ENCODE assay signal across 15 cellular contexts in genomic region chr12:132403636-132404434, GRCh38.
DNase-seq lines count a peak whose midpoint lies in the region; ATAC-seq and TF ChIP-seq lines count a peak whose summit lies in the region.
"Had no signal": no experiment of that assay in that cellular context is flagged by ENCODE, and none has a peak within 500 bp of the region (broad histone marks: within the 10 kb centered on the region; RNA-seq: fewer than 3 reads in every experiment).

No MANE protein-coding gene starts in this region.

- no peak for TF ChIP-seq CTCF in left ventricle myocardium inferior (IDR thresholded peaks at IDR 0.05; ENCODE audit: borderline replicate concordance)
- TF ChIP-seq CTCF in right atrium auricular region (IDR thresholded peaks at IDR 0.05), result no peak
- no peak for TF ChIP-seq CTCF in glutamatergic neuron (IDR thresholded peaks at IDR 0.05; ENCODE audit: partially characterized antibody, unreplicated experiment)

- H3K9ac ChIP-seq in neuronal stem cell (ENCODE audit: low read depth, low read length, poor library complexity), result no peak overlapping the region
- H3K9ac ChIP-seq: GM23248 had no signal

- intact Hi-C loops in left ventricle myocardium inferior (cut with micrococcal nuclease), result no loop called here

- H3K36me3 ChIP-seq in left ventricle myocardium inferior (no peaks in the 10 kb centered on the region), right atrium auricular region (no peaks in the 10 kb centered on the region), neuronal stem cell (replicated peaks in 1 of 2; ENCODE audit: control insufficient read depth in 2 of 2, insufficient read depth in 2 of 2, low read length in 2 of 2) (no peaks in the 10 kb centered on the region)

- H3K27me3 ChIP-seq in left ventricle myocardium inferior (ENCODE audit: low read depth), result peaks cover 96% of the 10 kb centered on the region
- H3K27me3 ChIP-seq in right atrium auricular region, result no peaks in the 10 kb centered on the region
- peaks cover 0 to 66% (median 1%) of the 10 kb centered on the region in 3 experiments for H3K27me3 ChIP-seq in neuronal stem cell (ENCODE audit: control insufficient read depth in 3 of 3, insufficient read depth in 3 of 3, low read depth in 1 of 3, low read length in 3 of 3)

- peak overlapping the region; percentile 85 for H2BK15ac ChIP-seq in neuronal stem cell (ENCODE audit: low read length)

- no peaks in the 10 kb centered on the region for H3K36me3 Mint-ChIP-seq in glutamatergic neuron (ENCODE audit: unreplicated experiment)

- peaks cover 3% of the 10 kb centered on the region for H3K79me1 ChIP-seq in neuronal stem cell (ENCODE audit: low read depth, low read length)

- no peak overlapping the region for H3K4me3 Mint-ChIP-seq in glutamatergic neuron (ENCODE audit: unreplicated experiment)
- H3K4me3 Mint-ChIP-seq: B cell; CD4-positive, alpha-beta T cell had no signal

- H3K4me3 ChIP-seq in left ventricle myocardium inferior (no peak overlapping the region), right atrium auricular region (no peak overlapping the region), neuronal stem cell (ENCODE audit: low read length in 2 of 2) (no peak overlapping the region)
- H3K4me3 ChIP-seq: GM12878, GM23248 had no signal

- WGBS in neuronal stem cell (ENCODE audit: extremely low coverage in 2 of 2, insufficient read length in 2 of 2, insufficient replicate concordance in 1 of 2), 2 donors, result no CpG with 5 or more reads among the region's 35 CpGs

- H3K27me3 Mint-ChIP-seq in glutamatergic neuron (ENCODE audit: unreplicated experiment), result no peaks in the 10 kb centered on the region

- H3K27ac ChIP-seq in left ventricle myocardium inferior (replicated peaks), result no peak overlapping the region
- no peak overlapping the region for H3K27ac ChIP-seq in right atrium auricular region
- no peak overlapping the region for H3K27ac ChIP-seq in neuronal stem cell (replicated peaks; ENCODE audit: low read length)
- H3K27ac ChIP-seq: GM23248 had no signal

- peak overlapping the region; percentile 86 for H2AK5ac ChIP-seq in neuronal stem cell (ENCODE audit: low read depth, low read length)

- peak overlapping the region; percentile 31 for H3K14ac ChIP-seq in neuronal stem cell (ENCODE audit: low read length)

- peaks cover 3% of the 10 kb centered on the region for H3K4me1 Mint-ChIP-seq in glutamatergic neuron (ENCODE audit: low read depth, unreplicated experiment)
- H3K4me1 Mint-ChIP-seq: B cell had no signal

- no peaks in the 10 kb centered on the region for H3K4me1 ChIP-seq in left ventricle myocardium inferior
- H3K4me1 ChIP-seq in right atrium auricular region, result no peaks in the 10 kb centered on the region
- H3K4me1 ChIP-seq in neuronal stem cell (ENCODE audit: control insufficient read depth in 2 of 2, insufficient read depth in 1 of 2, low read depth in 1 of 2, low read length in 2 of 2), result peaks cover 0 to 7% of the 10 kb centered on the region in 2 donors

- H2BK5ac ChIP-seq in neuronal stem cell (ENCODE audit: low read length), result no peak overlapping the region

- H2BK120ac ChIP-seq in neuronal stem cell (ENCODE audit: low read depth, low read length), result no peak overlapping the region

- no peaks in the 10 kb centered on the region for H3K9me3 ChIP-seq in left ventricle myocardium inferior (replicated peaks)
- no peaks in the 10 kb centered on the region for H3K9me3 ChIP-seq in right atrium auricular region
- no peaks in the 10 kb centered on the region for H3K9me3 ChIP-seq in neuronal stem cell (replicated peaks in 1 of 2; ENCODE audit: control insufficient read depth in 2 of 2, insufficient read depth in 1 of 2, low read depth in 1 of 2, low read length in 2 of 2)

- no peaks in the 10 kb centered on the region for H3K9me3 Mint-ChIP-seq in glutamatergic neuron (ENCODE audit: unreplicated experiment)
- H3K9me3 Mint-ChIP-seq: CD4-positive, alpha-beta T cell had no signal

- H3K4me2 ChIP-seq in neuronal stem cell (ENCODE audit: insufficient read depth, low read length, poor library complexity, severe bottlenecking), result no peak overlapping the region

- DNase-seq in left ventricle myocardium inferior (peak; percentile 9), right atrium auricular region (ENCODE audit: low spot score) (no peak), glutamatergic neuron (peak; percentile 16), neuronal stem cell (ENCODE audit: low spot score) (no peak), SIG-M5 (lab: John Stamatoyannopoulos, UW) (no peak), dermis blood vessel endothelial cell (no peak)
- DNase-seq: C1 segment of cervical spinal cord; Calu3; CD4-positive, alpha-beta T cell; DMS79; GM23248; H7 had no signal

- H2AFZ ChIP-seq in neuronal stem cell (ENCODE audit: low read length), result no peak overlapping the region
- H2AFZ ChIP-seq: GM23248 had no signal

- H3K4ac ChIP-seq in neuronal stem cell (ENCODE audit: low read length), result no peak overlapping the region

- H4K8ac ChIP-seq in neuronal stem cell (ENCODE audit: low read depth, low read length), result no peak overlapping the region

- peak overlapping the region; percentile 76 for H3K18ac ChIP-seq in neuronal stem cell (ENCODE audit: low read length)

- no peak overlapping the region for H2BK12ac ChIP-seq in neuronal stem cell (ENCODE audit: low read length)

- ATAC-seq in HG03520 (IDR thresholded peaks at IDR 0.05; ENCODE audit: unreplicated experiment), result no peak
- ATAC-seq: GM12878 had no signal

- peak overlapping the region; percentile 55 for H3K23ac ChIP-seq in neuronal stem cell (ENCODE audit: low read depth, low read length, poor library complexity)

- H3K27ac Mint-ChIP-seq in glutamatergic neuron (ENCODE audit: unreplicated experiment), result no peak overlapping the region
- H3K27ac Mint-ChIP-seq: B cell; CD4-positive, alpha-beta T cell had no signal

- no peak overlapping the region for H4K91ac ChIP-seq in neuronal stem cell (ENCODE audit: low read depth, low read length, poor library complexity)

Comparison
In these comparisons a context has a peak if more than half of its experiments do, and no peak if none do; other contexts are left out.
1. DNase-seq: peak in left ventricle myocardium inferior (single experiment) and glutamatergic neuron (single experiment); none in right atrium auricular region (single experiment), neuronal stem cell (single experiment), SIG-M5 (single experiment) and dermis blood vessel endothelial cell (single experiment).